In the genomic region with DNA sequence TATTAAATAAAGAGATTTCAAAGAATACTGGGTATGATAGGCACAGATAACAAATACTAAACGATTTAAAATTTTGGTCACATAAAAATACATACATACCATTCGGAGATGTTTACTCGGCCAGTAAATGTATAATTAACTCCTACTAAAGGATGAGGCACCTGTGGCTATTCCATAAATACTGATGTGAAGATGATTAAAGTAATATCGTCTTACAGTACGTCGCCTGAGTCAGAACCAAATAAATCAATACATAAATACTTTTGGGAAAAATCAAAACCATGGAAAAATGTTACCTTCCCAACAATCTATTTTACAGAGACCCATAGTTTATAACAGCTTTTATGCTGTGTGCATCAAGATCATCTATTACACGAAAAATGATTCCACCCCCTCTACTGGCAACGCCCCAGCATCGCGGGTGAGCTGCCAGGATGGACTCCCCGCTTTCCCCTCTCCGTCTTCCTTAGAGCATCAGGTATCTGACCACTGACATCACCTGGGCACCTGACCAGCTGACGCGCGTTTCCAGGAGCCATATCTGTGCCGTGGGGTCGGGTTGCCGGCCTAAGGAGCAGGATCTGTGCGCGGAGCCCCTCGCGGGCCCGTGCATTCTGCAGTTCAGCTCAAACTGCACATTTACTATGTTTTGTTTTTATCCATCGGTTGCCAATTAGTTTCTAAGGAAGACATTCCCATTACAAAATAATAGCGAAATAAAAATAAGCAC, we compare ENCODE assay signal across 8 cellular contexts. TPM values are rescaled to one million over a fixed set of nuclear protein-coding genes. Genes with fewer than 3 reads are reported as not detected.
DNase-seq lines count a peak whose midpoint lies in the region; ATAC-seq lines count a peak whose summit lies in the region.

No MANE protein-coding gene starts in this region.

- DNase-seq in AML-193 (lab: John Stamatoyannopoulos, UW) (peak; percentile 57 to 64), NCI-H446 treated with DMSO at 0.1 percent for 48 hours (lab: John Stamatoyannopoulos, UW) (peak; percentile 10), left kidney (ENCODE audit: low read depth, low spot score) (peak; percentile 94)
- peak; percentile 83 for DNase-seq in activated CD4-positive, alpha-beta T cell treated with anti-CD3 and anti-CD28 coated beads for 36 hours
- DNase-seq in stimulated activated CD4-positive, alpha-beta T cell treated with anti-CD3 and anti-CD28 coated beads, Interleukin-4, amount 100 ng/mL, for 24 hours, result peak; percentile 72

- peak overlapping the region; percentile 90 for H3K4me3 Mint-ChIP-seq in activated CD4-positive, alpha-beta T cell treated with anti-CD3 and anti-CD28 coated beads for 36 hours

- POLR2A ChIA-PET in activated CD4-positive, alpha-beta T cell treated with anti-CD3 and anti-CD28 coated beads for 36 hours (lab: Charles Lee), result interaction anchor here (0.6 to 1.1 kb wide), 2 partner anchors 226 to 282 kb away, joined by 3 read pairs; no protein-coding TSS in a partner anchor

- peaks cover 11% of the 10 kb centered on the region for H3K4me1 Mint-ChIP-seq in activated CD4-positive, alpha-beta T cell treated with anti-CD3 and anti-CD28 coated beads for 36 hours

- no peaks in the 10 kb centered on the region for H3K36me3 Mint-ChIP-seq in activated CD4-positive, alpha-beta T cell treated with anti-CD3 and anti-CD28 coated beads for 36 hours (ENCODE audit: low read depth)

- CTCF ChIA-PET in activated CD4-positive, alpha-beta T cell treated with anti-CD3 and anti-CD28 coated beads for 36 hours (lab: Charles Lee), result interaction anchor here (0.5 to 2.6 kb wide), 29 partner anchors 10 to 1113 kb away, joined by 3 to 20 read pairs (median 4); partner anchors contain the start of genes CARF and WDR12

- ATAC-seq in GM19035 (IDR thresholded peaks at IDR 0.05; ENCODE audit: unreplicated experiment) (peak; percentile 51), HG03378 (IDR thresholded peaks at IDR 0.05; ENCODE audit: unreplicated experiment) (peak; percentile 73)
- peak; percentile 77 for ATAC-seq in activated CD4-positive, alpha-beta T cell treated with anti-CD3 and anti-CD28 coated beads for 36 hours

- intact Hi-C loops in activated CD4-positive, alpha-beta T cell treated with anti-CD3 and anti-CD28 coated beads for 36 hours (cut with DNase I, micrococcal nuclease), result loop anchor here (1.0 to 10.0 kb wide), 10 partner anchors 39 to 632 kb away; partner anchors contain the start of genes FAM117B (in 2 of the 2), CARF (in 1 of the 2), CYP20A1 (in 1 of the 2) and NBEAL1 (in 1 of the 2)

- no peaks in the 10 kb centered on the region for H3K27me3 Mint-ChIP-seq in activated CD4-positive, alpha-beta T cell treated with anti-CD3 and anti-CD28 coated beads for 36 hours

- peak overlapping the region; percentile 80 for H3K27ac Mint-ChIP-seq in activated CD4-positive, alpha-beta T cell treated with anti-CD3 and anti-CD28 coated beads for 36 hours

- no peaks in the 10 kb centered on the region for H3K9me3 Mint-ChIP-seq in activated CD4-positive, alpha-beta T cell treated with anti-CD3 and anti-CD28 coated beads for 36 hours (ENCODE audit: low read depth)

- peak overlapping the region; percentile 29 for H3K27ac ChIP-seq in cingulate gyrus (ENCODE audit: low read depth, low read length)

RNA-seq across cellular contexts. Expression of gene ICA1L, which starts 1.0 kb away (rescaled TPM):
- total RNA-seq in activated CD4-positive, alpha-beta T cell treated with anti-CD3 and anti-CD28 coated beads for 36 hours, result 1 to 10 TPM; 7.5 to 8.2 TPM

RNA-seq across cellular contexts. Expression of gene WDR12, which starts 40.9 kb away (rescaled TPM):
- 100 to 1,000 TPM in 1 of 2 experiments, 10 to 100 TPM in 1; 92.5 to 129 TPM for total RNA-seq in activated CD4-positive, alpha-beta T cell treated with anti-CD3 and anti-CD28 coated beads for 36 hours

RNA-seq across cellular contexts. Expression of gene CARF, which starts 41.5 kb away (rescaled TPM):
- total RNA-seq in activated CD4-positive, alpha-beta T cell treated with anti-CD3 and anti-CD28 coated beads for 36 hours, result 1 to 10 TPM; 6.2 to 9.0 TPM

Comparison
In these comparisons a context has a peak if more than half of its experiments do, and no peak if none do; other contexts are left out.
1. Peak in every context shown above with its lines: DNase-seq, ATAC-seq and H3K27ac ChIP-seq.
2. DNase-seq: peak in every context shown above with its lines; median percentile 94 in left kidney; 83 in activated CD4-positive, alpha-beta T cell treated with anti-CD3 and anti-CD28 coated beads for 36 hours; 72 in stimulated activated CD4-positive, alpha-beta T cell treated with anti-CD3 and anti-CD28 coated beads, Interleukin-4, amount 100 ng/mL, for 24 hours; 60 in AML-193; 10 in NCI-H446 treated with DMSO at 0.1 percent for 48 hours.